Comparison of ENCODE assay signal across 9 cellular contexts in the genomic region with DNA sequence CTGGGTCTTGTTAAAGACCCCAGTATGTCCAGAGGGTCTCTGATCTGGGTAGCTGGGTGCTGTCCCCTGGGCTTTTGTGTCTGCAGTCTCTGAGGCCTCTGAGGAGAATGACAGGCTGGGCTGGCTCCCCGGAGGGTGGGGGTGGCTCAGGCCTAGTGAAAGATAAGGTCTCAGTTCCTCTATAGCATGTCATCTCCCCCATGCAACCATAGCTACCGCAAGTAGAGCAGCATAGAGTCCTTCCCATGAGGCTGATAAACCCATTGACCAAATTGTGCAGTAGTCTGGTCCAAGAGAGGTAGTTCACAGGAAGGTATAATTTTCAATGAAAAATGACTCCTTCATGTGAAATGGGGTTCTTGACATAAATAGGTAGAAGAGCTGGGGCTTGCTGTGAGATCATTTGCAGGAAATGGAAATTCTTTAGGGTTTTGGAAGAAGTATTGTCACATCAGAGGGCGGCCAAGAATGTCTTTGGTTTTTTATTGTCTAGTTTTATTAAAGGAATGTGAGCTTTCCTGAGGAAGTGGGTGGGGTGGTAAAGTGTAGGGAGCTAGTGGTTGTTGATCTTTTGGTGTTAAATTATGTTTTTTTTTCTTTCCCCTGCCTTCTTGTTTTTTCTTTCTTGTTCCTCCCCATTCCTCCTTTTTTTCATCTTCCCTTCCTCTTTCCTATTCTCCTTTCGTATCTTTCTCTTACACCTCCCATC. TPM values are rescaled to one million over a fixed set of nuclear protein-coding genes. Genes with fewer than 3 reads are reported as not detected.
DNase-seq lines count a peak whose midpoint lies in the region; ATAC-seq and TF ChIP-seq lines count a peak whose summit lies in the region.
"Had no signal": no experiment of that assay in that cellular context is flagged by ENCODE, and none has a peak within 500 bp of the region (broad histone marks: within the 10 kb centered on the region; RNA-seq: fewer than 3 reads in every experiment).

No MANE protein-coding gene starts in this region.

- H3K27ac ChIP-seq in KOPT-K1 (ENCODE audit: low read depth, low read length, poor library complexity, severe bottlenecking) (peak overlapping the region; percentile 21), psoas muscle (peak overlapping the region; percentile 91)

- no peak for TF ChIP-seq CTCF in psoas muscle (IDR thresholded peaks at IDR 0.05)

- 54 to 69% (median 64%) methylated on average over 4 of the region's 4 CpGs for WGBS in psoas muscle, 3 donors

- peaks cover 56% of the 10 kb centered on the region for H3K4me1 ChIP-seq in psoas muscle

- no peaks in the 10 kb centered on the region for H3K27me3 ChIP-seq in psoas muscle (ENCODE audit: insufficient read depth in 3 of 3, low read length in 2 of 3)

- H3K4me3 ChIP-seq in psoas muscle: no peak overlapping the region

- DNase-seq in CMK (ENCODE audit: low read depth) (peak; percentile 52), psoas muscle (no peak), foreskin melanocyte (no peak), sciatic nerve (ENCODE audit: low spot score) (no peak), GOT3 (lab: John Stamatoyannopoulos, UW) (no peak)
- DNase-seq in activated naive CD4-positive, alpha-beta T cell treated with anti-CD3 and anti-CD28 coated beads, Interleukin-2, amount 50 U/mL, for 16 hours: peak; percentile 40

- H3K9me3 ChIP-seq in KOPT-K1 (ENCODE audit: insufficient read depth, low read length, poor library complexity, severe bottlenecking): no peaks in the 10 kb centered on the region
- H3K9me3 ChIP-seq in psoas muscle: no peaks in the 10 kb centered on the region

- ATAC-seq in GM21381 (IDR thresholded peaks at IDR 0.05; ENCODE audit: unreplicated experiment) (peak; percentile 67), psoas muscle (no peak), sciatic nerve (no peak)
- ATAC-seq: HCT116 had no signal

- H3K36me3 ChIP-seq in KOPT-K1 (ENCODE audit: insufficient read depth, low read length) (peaks cover 51% of the 10 kb centered on the region), psoas muscle (ENCODE audit: insufficient read depth in 1 of 2, low read depth in 1 of 2) (peaks cover 4 to 97% of the 10 kb centered on the region in 2 donors)

- intact Hi-C loops in psoas muscle (cut with DNase I): no loop called here
- intact Hi-C loops in sciatic nerve (cut with DNase I): no loop called here

RNA-seq across cellular contexts. Expression of gene SLC7A6OS, which starts 21.0 kb away (rescaled TPM):
- total RNA-seq in psoas muscle (10 to 100 TPM in 2 of 4 donors, 1 to 10 TPM in 2; 7.9 to 12.6 (median 9.9) TPM), sciatic nerve (22.9 TPM)
- polyA plus RNA-seq in psoas muscle: 10 to 100 TPM in 1 of 3 donors, 1 to 10 TPM in 2; 5.8 to 16.3 (median 9.5) TPM

RNA-seq across cellular contexts. Expression of gene PRMT7, which starts 21.0 kb away (rescaled TPM):
- 10 to 100 TPM; 19.9 to 31.4 (median 26.6) TPM for total RNA-seq in psoas muscle
- polyA plus RNA-seq in psoas muscle: 10 to 100 TPM; 18.9 to 45.1 (median 20.4) TPM
- total RNA-seq in sciatic nerve: 58.9 TPM

RNA-seq across cellular contexts. Expression of gene SLC7A6, which starts 25.4 kb away (rescaled TPM):
- 100 to 1,000 TPM in 1 of 4 donors, 10 to 100 TPM in 3; 25.6 to 217 (median 70.5) TPM for total RNA-seq in psoas muscle
- polyA plus RNA-seq in psoas muscle: 10 to 100 TPM in 2 of 3 donors, 1 to 10 TPM in 1; 9.2 to 55.2 (median 36.4) TPM
- total RNA-seq in sciatic nerve: 75.5 TPM

RNA-seq across cellular contexts. Expression of gene PLA2G15, which starts 44.6 kb away (rescaled TPM):
- total RNA-seq in psoas muscle (10 to 100 TPM; 28.0 to 65.0 (median 31.0) TPM), sciatic nerve (17.4 TPM)
- 10 to 100 TPM; 13.0 to 31.7 (median 22.6) TPM for polyA plus RNA-seq in psoas muscle

RNA-seq across cellular contexts. Expression of gene ESRP2, which starts 53.8 kb away (rescaled TPM):
- not detected for total RNA-seq in psoas muscle
- polyA plus RNA-seq in psoas muscle: under 1 TPM; 0.03 to 0.08 (median 0.05) TPM
- 0.36 TPM for total RNA-seq in sciatic nerve

Comparison
In these comparisons a context has a peak if more than half of its experiments do, and no peak if none do; other contexts are left out.
1. DNase-seq: peak in CMK (single experiment) and activated naive CD4-positive, alpha-beta T cell treated with anti-CD3 and anti-CD28 coated beads, Interleukin-2, amount 50 U/mL, for 16 hours (single experiment); none in psoas muscle (0 of 2), foreskin melanocyte (single experiment), sciatic nerve (single experiment) and GOT3 (single experiment).